ENCODE assay signal across 10 cellular contexts in genomic region chr1:225816643-225817538, GRCh38. TPM values are rescaled to one million over a fixed set of nuclear protein-coding genes. Genes with fewer than 3 reads are reported as not detected.
DNase-seq lines count a peak whose midpoint lies in the region; ATAC-seq, FAIRE-seq and TF ChIP-seq lines count a peak whose summit lies in the region.
"Had no signal": no experiment of that assay in that cellular context is flagged by ENCODE, and none has a peak within 500 bp of the region (broad histone marks: within the 10 kb centered on the region; RNA-seq: fewer than 3 reads in every experiment).

No MANE protein-coding gene starts in this region.

- H3K79me2 ChIP-seq in astrocyte (ENCODE audit: insufficient read depth, low read length), result peaks cover 13% of the 10 kb centered on the region

- TF ChIP-seq CTCF in C4-2B (conservative IDR thresholded peaks at IDR 0.05) (no peak), astrocyte (IDR thresholded peaks at IDR 0.05; ENCODE audit: insufficient read depth, low read depth, low read length) (no peak), psoas muscle (IDR thresholded peaks at IDR 0.05) (no peak)

- H3K4me2 ChIP-seq in astrocyte (ENCODE audit: low read length), result peak overlapping the region; percentile 38

- H3K36me3 ChIP-seq in astrocyte (ENCODE audit: insufficient read depth, low read length), result no peaks in the 10 kb centered on the region
- no peaks in the 10 kb centered on the region for H3K36me3 ChIP-seq in psoas muscle (ENCODE audit: insufficient read depth in 1 of 2, low read depth in 1 of 2)

- ATAC-seq in left ventricle myocardium superior (peak; percentile 72), psoas muscle (peak; percentile 7 to 41 (median 20)), GM21447 (IDR thresholded peaks at IDR 0.05; ENCODE audit: unreplicated experiment) (no peak)
- no peak for ATAC-seq in activated CD8-positive, alpha-beta T cell treated with anti-CD3 and anti-CD28 coated beads, Interleukin-2, amount 10 ng/mL, durations not matched to agents 7 days and 5 days

- peaks cover 20% of the 10 kb centered on the region for H3K4me1 ChIP-seq in astrocyte (ENCODE audit: insufficient read depth, low read length)
- peaks cover 73% of the 10 kb centered on the region for H3K4me1 ChIP-seq in psoas muscle

- H3K9ac ChIP-seq in astrocyte (ENCODE audit: low read length), result peak overlapping the region; percentile 58

- H3K4me3 Mint-ChIP-seq in astrocyte (ENCODE audit: unreplicated experiment), result no peak overlapping the region
- no peak overlapping the region for H3K4me3 Mint-ChIP-seq in activated CD8-positive, alpha-beta T cell treated with anti-CD3 and anti-CD28 coated beads, Interleukin-2, amount 10 ng/mL, durations not matched to agents 7 days and 5 days

- no peaks in the 10 kb centered on the region for H3K27me3 ChIP-seq in astrocyte (ENCODE audit: insufficient read depth, low read length)
- no peaks in the 10 kb centered on the region for H3K27me3 ChIP-seq in psoas muscle (ENCODE audit: insufficient read depth in 3 of 3, low read length in 2 of 3)

- no peaks in the 10 kb centered on the region for H3K9me3 Mint-ChIP-seq in astrocyte (ENCODE audit: unreplicated experiment)
- H3K9me3 Mint-ChIP-seq in activated CD8-positive, alpha-beta T cell treated with anti-CD3 and anti-CD28 coated beads, Interleukin-2, amount 10 ng/mL, durations not matched to agents 7 days and 5 days (ENCODE audit: insufficient read depth), result no peaks in the 10 kb centered on the region

- POLR2A ChIA-PET in activated CD8-positive, alpha-beta T cell treated with anti-CD3 and anti-CD28 coated beads, Interleukin-2, amount 10 ng/mL, durations not matched to agents 7 days and 5 days (lab: Charles Lee), result no interaction called here

- H3K4me3 ChIP-seq in astrocyte (ENCODE audit: insufficient read depth, low read depth, low read length), result no peak overlapping the region
- H3K4me3 ChIP-seq in psoas muscle, result peak overlapping the region; percentile 35

- CTCF ChIA-PET in activated CD8-positive, alpha-beta T cell treated with anti-CD3 and anti-CD28 coated beads, Interleukin-2, amount 10 ng/mL, durations not matched to agents 7 days and 5 days (lab: Charles Lee), result no interaction called here

- 35 to 39% (median 37%) methylated on average over 15 to 17 of the region's 17 CpGs for WGBS in psoas muscle, 3 donors

- H3K9me3 ChIP-seq in astrocyte (ENCODE audit: insufficient read depth, low read depth, low read length) (no peaks in the 10 kb centered on the region), psoas muscle (no peaks in the 10 kb centered on the region)

- H3K36me3 Mint-ChIP-seq in astrocyte (ENCODE audit: low read depth, unreplicated experiment), result peaks cover 9% of the 10 kb centered on the region
- H3K36me3 Mint-ChIP-seq in activated CD8-positive, alpha-beta T cell treated with anti-CD3 and anti-CD28 coated beads, Interleukin-2, amount 10 ng/mL, durations not matched to agents 7 days and 5 days (ENCODE audit: low read depth), result no peaks in the 10 kb centered on the region

- H2AFZ ChIP-seq in astrocyte (ENCODE audit: low read depth, low read length), result peak overlapping the region; percentile 70

- peaks cover 17% of the 10 kb centered on the region for H4K20me1 ChIP-seq in astrocyte (ENCODE audit: insufficient read depth, low read length)

- no peak for FAIRE-seq in astrocyte (lab: Jason Lieb, UNC)

- H3K27ac ChIP-seq in C4-2B, result peak overlapping the region; percentile 93
- H3K27ac ChIP-seq in astrocyte (ENCODE audit: low read depth, low read length), result peak overlapping the region; percentile 24
- H3K27ac ChIP-seq in psoas muscle, result peak overlapping the region; percentile 90

- DNase-seq in astrocyte (ENCODE audit: low read depth) (no peak), left ventricle myocardium superior (peak; percentile 89), psoas muscle (peak; percentile 70 to 84), NCI-H1436 (lab: John Stamatoyannopoulos, UW) (no peak)
- DNase-seq in activated CD8-positive, alpha-beta T cell treated with anti-CD3 and anti-CD28 coated beads, Interleukin-2, amount 10 ng/mL, durations not matched to agents 7 days and 5 days, result no peak
- no peak for DNase-seq in activated CD4-positive, alpha-beta T cell treated with anti-CD3 and anti-CD28 coated beads, Interleukin-2, amount 50 U/mL, for 4 hours
- DNase-seq: COR-L47, SHP77 treated with DMSO at 0.1 percent for 48 hours had no signal

- intact Hi-C loops in left ventricle myocardium superior (cut with micrococcal nuclease) (no loop called here), psoas muscle (cut with DNase I) (loop anchor here in 1 of 2 donors (5.0 kb wide), 1 partner anchor 165 kb away; the partner anchor contains the start of gene ENAH)

- H3K27me3 Mint-ChIP-seq in astrocyte (ENCODE audit: low read depth, unreplicated experiment), result no peaks in the 10 kb centered on the region
- no peaks in the 10 kb centered on the region for H3K27me3 Mint-ChIP-seq in activated CD8-positive, alpha-beta T cell treated with anti-CD3 and anti-CD28 coated beads, Interleukin-2, amount 10 ng/mL, durations not matched to agents 7 days and 5 days (ENCODE audit: low read depth)

- peak overlapping the region; percentile 81 for H3K27ac Mint-ChIP-seq in astrocyte (ENCODE audit: unreplicated experiment)
- no peak overlapping the region for H3K27ac Mint-ChIP-seq in activated CD8-positive, alpha-beta T cell treated with anti-CD3 and anti-CD28 coated beads, Interleukin-2, amount 10 ng/mL, durations not matched to agents 7 days and 5 days

- peaks cover 46% of the 10 kb centered on the region for H3K4me1 Mint-ChIP-seq in astrocyte (ENCODE audit: low read depth, unreplicated experiment)
- peaks cover 6% of the 10 kb centered on the region for H3K4me1 Mint-ChIP-seq in activated CD8-positive, alpha-beta T cell treated with anti-CD3 and anti-CD28 coated beads, Interleukin-2, amount 10 ng/mL, durations not matched to agents 7 days and 5 days (ENCODE audit: low read depth)

RNA-seq across cellular contexts. Expression of gene EPHX1, which starts 7.0 kb away (rescaled TPM):
- total RNA-seq in astrocyte (82.8 and 96.9 TPM in 2 replicates), left ventricle myocardium superior (76.8 TPM), psoas muscle (100 to 1,000 TPM in 2 of 4 donors, 10 to 100 TPM in 2; 65.8 to 209 (median 98.1) TPM)
- polyA plus RNA-seq in psoas muscle, result 100 to 1,000 TPM in 1 of 3 donors, 10 to 100 TPM in 2; 19.4 to 118 (median 60.4) TPM
- 1 to 10 TPM; 1.5 to 2.0 TPM for total RNA-seq in activated CD8-positive, alpha-beta T cell treated with anti-CD3 and anti-CD28 coated beads, Interleukin-2, amount 10 ng/mL, durations not matched to agents 7 days and 5 days

RNA-seq across cellular contexts. Expression of gene SRP9, which starts 39.3 kb away (rescaled TPM):
- total RNA-seq in astrocyte (269 and 275 TPM in 2 replicates), left ventricle myocardium superior (211 TPM), psoas muscle (100 to 1,000 TPM; 137 to 199 (median 154) TPM)
- 100 to 1,000 TPM; 137 to 216 (median 143) TPM for polyA plus RNA-seq in psoas muscle
- total RNA-seq in activated CD8-positive, alpha-beta T cell treated with anti-CD3 and anti-CD28 coated beads, Interleukin-2, amount 10 ng/mL, durations not matched to agents 7 days and 5 days, result 100 to 1,000 TPM; 240 to 247 TPM

Comparison
In these comparisons a context has a peak if more than half of its experiments do, and no peak if none do; other contexts are left out.
1. H3K27ac ChIP-seq: peak in every context shown above with its lines; median percentile 93 in C4-2B; 90 in psoas muscle; 24 in astrocyte.
2. DNase-seq: peak in left ventricle myocardium superior (single experiment) and psoas muscle (2 of 2); none in astrocyte (single experiment), activated CD8-positive, alpha-beta T cell treated with anti-CD3 and anti-CD28 coated beads, Interleukin-2, amount 10 ng/mL, durations not matched to agents 7 days and 5 days (single experiment), NCI-H1436 (single experiment) and activated CD4-positive, alpha-beta T cell treated with anti-CD3 and anti-CD28 coated beads, Interleukin-2, amount 50 U/mL, for 4 hours (0 of 2).
3. ATAC-seq: peak in left ventricle myocardium superior (single experiment) and psoas muscle (4 of 4); none in activated CD8-positive, alpha-beta T cell treated with anti-CD3 and anti-CD28 coated beads, Interleukin-2, amount 10 ng/mL, durations not matched to agents 7 days and 5 days (single experiment) and GM21447 (single experiment).
4. RNA of gene EPHX1, which starts 7.0 kb away (total RNA-seq): 65.8 to 209 TPM in psoas muscle, 82.8 to 96.9 TPM in astrocyte and 76.8 TPM in left ventricle myocardium superior (single experiment); 1.5 to 2.0 TPM in activated CD8-positive, alpha-beta T cell treated with anti-CD3 and anti-CD28 coated beads, Interleukin-2, amount 10 ng/mL, durations not matched to agents 7 days and 5 days; every median in the first group is over 10 times any median in the second.